Comparison of ENCODE assay signal across 8 cellular contexts in genomic region chr1:234722904-234723588, GRCh38.
DNase-seq lines count a peak whose midpoint lies in the region; ATAC-seq and TF ChIP-seq lines count a peak whose summit lies in the region.

No MANE protein-coding gene starts in this region.

- peak overlapping the region; percentile 28 for H3K4me3 ChIP-seq in CD8-positive, alpha-beta T cell (ENCODE audit: low read depth, low read length)
- no peak overlapping the region for H3K4me3 ChIP-seq in MM.1S (ENCODE audit: low read length)

- H3K4me3 Mint-ChIP-seq in CD8-positive, alpha-beta T cell, result peak overlapping the region; percentile 71
- H3K4me3 Mint-ChIP-seq in effector memory CD8-positive, alpha-beta T cell, result peak overlapping the region; percentile 65 to 81

- intact Hi-C loops in CD8-positive, alpha-beta T cell (cut with DNase I, micrococcal nuclease), result loop anchor here (1.0 to 10.0 kb wide), 4 partner anchors 122 to 288 kb away; no protein-coding TSS in a partner anchor

- H2AFZ ChIP-seq in MM.1S (ENCODE audit: low read length), result no peak overlapping the region

- no peak overlapping the region for H3K4me2 ChIP-seq in MM.1S (ENCODE audit: low read depth, low read length)

- no peaks in the 10 kb centered on the region for H3K36me3 ChIP-seq in CD8-positive, alpha-beta T cell (ENCODE audit: insufficient read depth, low read length)
- no peaks in the 10 kb centered on the region for H3K36me3 ChIP-seq in MM.1S (replicated peaks; ENCODE audit: insufficient read depth, low read length)

- peak overlapping the region; percentile 92 for H3K27ac Mint-ChIP-seq in CD8-positive, alpha-beta T cell
- H3K27ac Mint-ChIP-seq in effector memory CD8-positive, alpha-beta T cell, result peak overlapping the region; percentile 94 to 98

- no peaks in the 10 kb centered on the region for H3K9me2 ChIP-seq in MM.1S (replicated peaks; ENCODE audit: insufficient read depth, low read length)

- H4K20me1 ChIP-seq in MM.1S (ENCODE audit: insufficient read depth, low read length), result no peaks in the 10 kb centered on the region

- CTCF ChIA-PET in CD8-positive, alpha-beta T cell (lab: Charles Lee), result interaction anchor here (0.6 to 2.6 kb wide), 8 partner anchors 30 to 361 kb away, joined by 3 to 21 read pairs (median 4); no protein-coding TSS in a partner anchor

- H3K79me2 ChIP-seq in MM.1S (ENCODE audit: low read length), result no peaks in the 10 kb centered on the region

- no peak overlapping the region for H3K9ac ChIP-seq in MM.1S (ENCODE audit: low read length)

- peak overlapping the region; percentile 83 for H3K27ac ChIP-seq in CD8-positive, alpha-beta T cell (ENCODE audit: low read depth, low read length)
- no peak overlapping the region for H3K27ac ChIP-seq in MM.1S (ENCODE audit: low read length)

- peak in 6 of 7 experiments; percentile 37 to 74 (median 54) for DNase-seq in CD8-positive, alpha-beta T cell
- DNase-seq in NCI-H226, result peak; percentile 64
- DNase-seq in activated CD8-positive, alpha-beta memory T cell treated with anti-CD3 and anti-CD28 coated beads for 24 hours, result peak; percentile 81
- DNase-seq in effector memory CD8-positive, alpha-beta T cell, result peak in 1 of 3 experiments; percentile 16
- DNase-seq in myocyte (ENCODE audit: low read depth), result peak; percentile 77
- DNase-seq in stimulated activated CD8-positive, alpha-beta memory T cell treated with anti-CD3 and anti-CD28 coated beads, Interleukin-7, amount 100 ng/mL, for 4 hours (ENCODE audit: low read depth in 2 of 2), result peak; percentile 64 to 71
- no peak for DNase-seq in MM.1S

- no peaks in the 10 kb centered on the region for H3K36me3 Mint-ChIP-seq in CD8-positive, alpha-beta T cell
- H3K36me3 Mint-ChIP-seq in effector memory CD8-positive, alpha-beta T cell (ENCODE audit: insufficient read depth), result peaks cover 27% of the 10 kb centered on the region

- H3K9me3 Mint-ChIP-seq in CD8-positive, alpha-beta T cell, result no peaks in the 10 kb centered on the region
- H3K9me3 Mint-ChIP-seq in effector memory CD8-positive, alpha-beta T cell, result no peaks in the 10 kb centered on the region

- H3K27me3 Mint-ChIP-seq in CD8-positive, alpha-beta T cell (ENCODE audit: low read depth), result no peaks in the 10 kb centered on the region
- no peaks in the 10 kb centered on the region for H3K27me3 Mint-ChIP-seq in effector memory CD8-positive, alpha-beta T cell

- no peaks in the 10 kb centered on the region for H3K9me3 ChIP-seq in CD8-positive, alpha-beta T cell (ENCODE audit: low read length)
- no peaks in the 10 kb centered on the region for H3K9me3 ChIP-seq in MM.1S (replicated peaks; ENCODE audit: insufficient read depth, low read length)

- TF ChIP-seq CTCF in CD8-positive, alpha-beta T cell (IDR thresholded peaks at IDR 0.05), result no peak
- no peak for TF ChIP-seq CTCF in MM.1S (IDR thresholded peaks at IDR 0.05; ENCODE audit: low read length)

- 0 out of 2 replicates have a peak, but pooled peaks cover 3% of the 10 kb centered on the region for H3F3A ChIP-seq in MM.1S (ENCODE audit: insufficient read depth, low read length)

- peaks cover 38% of the 10 kb centered on the region for H3K4me1 ChIP-seq in CD8-positive, alpha-beta T cell (ENCODE audit: insufficient read depth, low read length)
- peaks cover 15% of the 10 kb centered on the region for H3K4me1 ChIP-seq in MM.1S (ENCODE audit: low read length)

- H3K27me3 ChIP-seq in CD8-positive, alpha-beta T cell (ENCODE audit: insufficient read depth, low read length), result no peaks in the 10 kb centered on the region
- H3K27me3 ChIP-seq in MM.1S (replicated peaks; ENCODE audit: insufficient read depth, low read length), result peaks cover 17% of the 10 kb centered on the region

- POLR2A ChIA-PET in CD8-positive, alpha-beta T cell (lab: Charles Lee), result interaction anchor here (1.0 to 4.9 kb wide), 11 partner anchors 8 to 289 kb away, joined by 4 to 115 read pairs (median 11); partner anchors contain the start of gene IRF2BP2

- peaks cover 61% of the 10 kb centered on the region for H3K4me1 Mint-ChIP-seq in CD8-positive, alpha-beta T cell (ENCODE audit: low read depth)
- H3K4me1 Mint-ChIP-seq in effector memory CD8-positive, alpha-beta T cell (ENCODE audit: low read depth in 2 of 2), result peaks cover 30 to 40% of the 10 kb centered on the region in 2 donors

- peak; percentile 26 for ATAC-seq in CD8-positive, alpha-beta T cell
- peak; percentile 19 for ATAC-seq in effector memory CD8-positive, alpha-beta T cell (replicated peaks)
- ATAC-seq in GM19455 (IDR thresholded peaks at IDR 0.05; ENCODE audit: unreplicated experiment), result no peak
